25 cellular contexts compared by ENCODE assay signal in the genomic region with DNA sequence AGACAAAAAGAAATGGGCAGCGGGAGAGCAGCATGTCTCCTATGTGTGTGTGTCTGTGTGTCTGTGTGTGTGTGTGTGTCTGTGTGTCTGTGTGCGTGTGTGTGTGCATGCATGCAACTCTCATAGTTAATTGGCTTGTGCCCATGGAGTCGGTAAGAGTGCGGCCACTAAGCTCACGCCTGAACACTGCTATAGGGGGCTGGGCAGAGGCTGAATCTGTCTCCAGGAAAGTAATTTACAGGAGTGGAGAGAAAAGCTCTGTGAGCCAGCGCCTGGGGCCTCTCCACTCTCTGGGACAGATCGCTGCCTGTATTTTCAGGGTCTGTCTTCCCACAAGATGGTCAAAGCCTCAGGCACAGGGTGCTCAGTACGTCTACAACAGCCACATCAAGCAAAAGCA.
DNase-seq lines count a peak whose midpoint lies in the region; ATAC-seq and TF ChIP-seq lines count a peak whose summit lies in the region.
"Had no signal": no experiment of that assay in that cellular context is flagged by ENCODE, and none has a peak within 500 bp of the region (broad histone marks: within the 10 kb centered on the region; RNA-seq: fewer than 3 reads in every experiment).

No MANE protein-coding gene starts in this region.

- H3K79me2 ChIP-seq in PC-3 (ENCODE audit: low read length), result no peaks in the 10 kb centered on the region

- peak overlapping the region; percentile 25 to 82 (median 77) for H3K27ac Mint-ChIP-seq in nephron
- H3K27ac Mint-ChIP-seq: CD14-positive monocyte had no signal

- CTCF ChIA-PET in PC-3 (lab: Charles Lee), result no interaction called here

- no TSS peak for BruUV-seq in PC-3 (replicated peaks; lab: Mats Ljungman, UMichigan)

- H3K4me1 ChIP-seq in PC-3 (ENCODE audit: insufficient read depth, low read length), result peaks cover 13% of the 10 kb centered on the region
- H3K4me1 ChIP-seq in tibial artery, result peaks cover 0 to 15% (median 3%) of the 10 kb centered on the region in 4 donors
- H3K4me1 ChIP-seq: Peyer's patch had no signal

- no peaks in the 10 kb centered on the region for H3K9me2 ChIP-seq in PC-3 (replicated peaks; ENCODE audit: low read length)

- H3K9me3 ChIP-seq in WERI-Rb-1 (ENCODE audit: severe bottlenecking) (no peaks in the 10 kb centered on the region), PC-3 (ENCODE audit: low read length) (no peaks in the 10 kb centered on the region), tibial artery (no peaks in the 10 kb centered on the region)
- H3K9me3 ChIP-seq: BE2C, Peyer's patch had no signal

- no peak overlapping the region for H3K27ac ChIP-seq in WERI-Rb-1
- H3K27ac ChIP-seq in PC-3 (ENCODE audit: low read length), result no peak overlapping the region
- H3K27ac ChIP-seq in tibial artery, result no peak overlapping the region
- H3K27ac ChIP-seq: HL-60, Peyer's patch, SK-N-MC had no signal

- H3K36me3 ChIP-seq in WERI-Rb-1 (no peaks in the 10 kb centered on the region), PC-3 (ENCODE audit: low read depth, low read length) (no peaks in the 10 kb centered on the region), tibial artery (no peaks in the 10 kb centered on the region)
- H3K36me3 ChIP-seq: BE2C, Peyer's patch had no signal

- H3K4me2 ChIP-seq in PC-3 (ENCODE audit: low read length), result no peak overlapping the region

- no peak overlapping the region for H2AFZ ChIP-seq in PC-3 (ENCODE audit: low read length)

- POLR2A ChIA-PET in PC-3 (lab: Charles Lee; ENCODE audit: unreplicated experiment), result no interaction called here

- H3K4me3 Mint-ChIP-seq in nephron, result no peak overlapping the region
- H3K4me3 Mint-ChIP-seq: CD14-positive monocyte had no signal

- H3K4me1 Mint-ChIP-seq in nephron, result peaks cover 43% of the 10 kb centered on the region
- H3K4me1 Mint-ChIP-seq: CD14-positive monocyte had no signal

- ATAC-seq in PC-3, result no peak
- ATAC-seq: HCT116 had no signal

- H3K27me3 Mint-ChIP-seq in nephron (ENCODE audit: low read depth), result no peaks in the 10 kb centered on the region

- H3K36me3 Mint-ChIP-seq in nephron (ENCODE audit: low read depth), result no peaks in the 10 kb centered on the region
- H3K36me3 Mint-ChIP-seq: CD14-positive monocyte had no signal

- no peaks in the 10 kb centered on the region for H3K27me3 ChIP-seq in WERI-Rb-1 (ENCODE audit: insufficient read depth, low read depth, severe bottlenecking)
- no peaks in the 10 kb centered on the region for H3K27me3 ChIP-seq in PC-3 (ENCODE audit: low read length)
- H3K27me3 ChIP-seq in tibial artery, result no peaks in the 10 kb centered on the region
- H3K27me3 ChIP-seq: BE2C, Peyer's patch had no signal

- H3K4me3 ChIP-seq in WERI-Rb-1 (ENCODE audit: low read depth, low read length) (no peak overlapping the region), PC-3 (ENCODE audit: low read length) (no peak overlapping the region), tibial artery (no peak overlapping the region)
- H3K4me3 ChIP-seq: Peyer's patch, SK-N-MC had no signal

- no peaks in the 10 kb centered on the region for H3F3A ChIP-seq in PC-3 (ENCODE audit: low read length, unreplicated experiment)

- DNase-seq in ELF-1 (ENCODE audit: low read depth, low spot score), result peak; percentile 14
- DNase-seq in WERI-Rb-1, result peak; percentile 58
- DNase-seq in retina, result peak; percentile 39
- DNase-seq in NCI-H226, result no peak
- no peak for DNase-seq in PC-3
- DNase-seq in tibial artery, result no peak
- DNase-seq: 8988T, ACHN, BE2C, Calu3, DMS79 treated with DMSO at 0.1 percent for 48 hours, Karpas-422, NCI-H1105, NCI-H1436 treated with DMSO at 0.1 percent for 48 hours, NCI-H187 treated with DMSO at 0.1 percent for 48 hours, NCI-H2171 treated with DMSO at 0.1 percent for 48 hours, NCI-H446 treated with DMSO at 0.1 percent for 48 hours, NCI-H526, Peyer's patch, SIG-M5 had no signal

- intact Hi-C loops in PC-3 (cut with micrococcal nuclease), result no loop called here
- intact Hi-C loops in tibial artery (cut with DNase I; ENCODE audit: low total_unique reads), result no loop called here

- H3K9me3 Mint-ChIP-seq in nephron, result no peaks in the 10 kb centered on the region

- H4K20me1 ChIP-seq in PC-3 (ENCODE audit: low read length), result no peaks in the 10 kb centered on the region

- TF ChIP-seq CTCF in WERI-Rb-1 (IDR thresholded peaks at IDR 0.05; ENCODE audit: low read depth, low read length) (no peak), nephron (IDR thresholded peaks at IDR 0.05; ENCODE audit: unreplicated experiment in 3 of 3) (no peak), PC-3 (conservative IDR thresholded peaks at IDR 0.05; ENCODE audit: low read depth, low read length) (no peak), tibial artery (IDR thresholded peaks at IDR 0.05) (no peak)

- no peak overlapping the region for H3K9ac ChIP-seq in PC-3 (ENCODE audit: low read length)

Comparison
In these comparisons a context has a peak if more than half of its experiments do, and no peak if none do; other contexts are left out.
1. DNase-seq: peak in ELF-1 (single experiment), WERI-Rb-1 (single experiment) and retina (single experiment); none in NCI-H226 (single experiment), PC-3 (single experiment) and tibial artery (0 of 2).